In the genomic region with DNA sequence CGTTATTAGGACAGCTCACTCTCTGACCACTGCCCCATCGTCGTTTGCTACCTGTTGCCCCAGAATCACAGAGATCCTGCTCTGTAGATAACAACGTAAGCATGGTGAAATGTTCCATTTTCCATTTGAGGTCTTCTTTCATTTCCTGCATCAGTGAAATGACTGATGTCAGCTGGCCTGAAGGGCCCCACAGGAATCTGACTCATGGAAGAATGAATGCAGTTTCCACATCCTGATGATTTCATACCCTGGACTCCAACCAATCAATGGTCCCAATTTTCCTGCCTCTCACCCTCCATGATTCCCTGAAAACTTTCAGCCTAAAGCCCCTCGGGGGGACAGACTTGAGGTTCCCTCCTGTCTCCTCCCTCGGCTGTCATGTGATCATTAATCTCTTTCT, we compare ENCODE assay signal across 18 cellular contexts.
DNase-seq lines count a peak whose midpoint lies in the region; ATAC-seq and TF ChIP-seq lines count a peak whose summit lies in the region.
"Had no signal": no experiment of that assay in that cellular context is flagged by ENCODE, and none has a peak within 500 bp of the region (broad histone marks: within the 10 kb centered on the region; RNA-seq: fewer than 3 reads in every experiment).

No MANE protein-coding gene starts in this region.

- no peak overlapping the region for H3K56ac ChIP-seq in IMR-90 (ENCODE audit: extremely low read depth, insufficient read depth, low read length)

- H3K9me1 ChIP-seq in IMR-90 (ENCODE audit: insufficient read depth, low read length), result no peaks in the 10 kb centered on the region

- H2BK120ac ChIP-seq in IMR-90 (ENCODE audit: low read depth, low read length), result no peak overlapping the region

- no peak for TF ChIP-seq CTCF in IMR-90 (conservative IDR thresholded peaks at IDR 0.05; ENCODE audit: low read depth, low read length)
- TF ChIP-seq CTCF in osteoblast (IDR thresholded peaks at IDR 0.05; ENCODE audit: extremely low read depth, low read depth, low read length), result no peak
- TF ChIP-seq CTCF in GM10266 (IDR thresholded peaks at IDR 0.05; ENCODE audit: control insufficient read depth, insufficient read depth, low read depth, missing control alignments), result no peak

- H3K27me3 ChIP-seq in IMR-90 (ENCODE audit: control insufficient read depth, insufficient read depth, low read length) (no peaks in the 10 kb centered on the region), osteoblast (ENCODE audit: insufficient read depth, low read length) (no peaks in the 10 kb centered on the region)
- H3K27me3 ChIP-seq: body of pancreas, tibial nerve had no signal

- H4K5ac ChIP-seq in IMR-90 (ENCODE audit: low read depth, low read length), result no peak overlapping the region

- CTCF ChIA-PET in IMR-90 (lab: Yijun Ruan, JAX), result no interaction called here

- POLR2A ChIA-PET in IMR-90 (lab: Charles Lee; ENCODE audit: unreplicated experiment), result no interaction called here

- H3K18ac ChIP-seq in IMR-90 (ENCODE audit: low read depth, low read length), result no peak overlapping the region

- no peak overlapping the region for H3K4me2 ChIP-seq in IMR-90 (ENCODE audit: low read depth, low read length)
- H3K4me2 ChIP-seq in osteoblast (ENCODE audit: insufficient read depth, low read length), result no peak overlapping the region

- H3K9me3 ChIP-seq in IMR-90 (ENCODE audit: control insufficient read depth, insufficient read depth, low read length), result peaks cover 16% of the 10 kb centered on the region
- no peaks in the 10 kb centered on the region for H3K9me3 ChIP-seq in osteoblast (ENCODE audit: low read depth, low read length)
- H3K9me3 ChIP-seq: body of pancreas had no signal

- no peak overlapping the region for H4K91ac ChIP-seq in IMR-90 (ENCODE audit: insufficient read depth, low read depth, low read length)

- DNase-seq in Daoy (ENCODE audit: low read depth), result peak; percentile 75
- peak; percentile 43 for DNase-seq in IMR-90
- DNase-seq in dermis blood vessel endothelial cell, result peak; percentile 9
- DNase-seq in osteoblast (ENCODE audit: insufficient read length, low spot score, missing footprints), result no peak
- DNase-seq in GM10266 (ENCODE audit: extremely low spot score), result no peak
- DNase-seq in activated CD4-positive, CD25-positive, alpha-beta regulatory T cell treated with anti-CD3 and anti-CD28 coated beads, Interleukin-2, amount 50 U/mL, for 72 hours, result no peak
- DNase-seq: activated naive CD4-positive, alpha-beta T cell treated with Interleukin-2 at 50 U/mL for 16 hours; body of pancreas; CD4-positive, alpha-beta T cell; DMS79; Kasumi-1; NCI-H1694; posterior cingulate gyrus; spleen had no signal

- H2AFZ ChIP-seq in IMR-90 (replicated peaks; ENCODE audit: low read length, poor library complexity) (no peak overlapping the region), osteoblast (ENCODE audit: low read length) (peak overlapping the region; percentile 21)

- no peak overlapping the region for H2AK5ac ChIP-seq in IMR-90 (ENCODE audit: low read depth, low read length)

- H3K23ac ChIP-seq in IMR-90 (ENCODE audit: low read depth, low read length), result no peak overlapping the region

- H3K4me3 ChIP-seq in IMR-90 (ENCODE audit: insufficient read depth, low read depth, low read length), result no peak overlapping the region
- no peak overlapping the region for H3K4me3 ChIP-seq in osteoblast (ENCODE audit: insufficient read depth, low read length)
- H3K4me3 ChIP-seq: body of pancreas, spleen, tibial nerve had no signal

- ATAC-seq in IMR-90 (ENCODE audit: low read depth), result no peak
- ATAC-seq in HG03175 (IDR thresholded peaks at IDR 0.05; ENCODE audit: unreplicated experiment), result no peak
- ATAC-seq: activated CD4-positive, CD25-positive, alpha-beta regulatory T cell treated with anti-CD3 and anti-CD28 coated beads, Interleukin-2, amount 50 U/mL, for 24 hours; body of pancreas; stimulated activated memory B cell treated with anti-CD40 and anti-IgM and Interleukin-4, amounts not matched to agents 10 μg/mL and 1 μg/mL and 100 μg/mL, for 72 hours had no signal

- 60% methylated on average over 1 of the region's 6 CpGs; no CpG with 5 or more reads in 1 of the 2 experiments for WGBS in IMR-90 (ENCODE audit: extremely low coverage in 2 of 2, insufficient read length in 1 of 2), 2 experiments

- no peak overlapping the region for H2BK5ac ChIP-seq in IMR-90 (ENCODE audit: low read depth, low read length, poor library complexity, severe bottlenecking)

- H3K14ac ChIP-seq in IMR-90 (replicated peaks; ENCODE audit: low read depth, low read length), result no peak overlapping the region

- H3K36me3 ChIP-seq in IMR-90 (ENCODE audit: control insufficient read depth, insufficient read depth, low read length) (no peaks in the 10 kb centered on the region), osteoblast (ENCODE audit: insufficient read depth, low read length) (no peaks in the 10 kb centered on the region)
- H3K36me3 ChIP-seq: spleen, tibial nerve had no signal

- H4K8ac ChIP-seq in IMR-90 (ENCODE audit: low read depth in 2 of 2, low read length in 2 of 2), result no peak overlapping the region

- H3K9ac ChIP-seq in IMR-90 (ENCODE audit: low read depth, low read length), result no peak overlapping the region

- no peaks in the 10 kb centered on the region for H3K4me1 ChIP-seq in IMR-90 (ENCODE audit: control insufficient read depth, insufficient read depth, low read length)
- no peaks in the 10 kb centered on the region for H3K4me1 ChIP-seq in osteoblast (ENCODE audit: insufficient read depth, low read length)
- H3K4me1 ChIP-seq: body of pancreas, spleen, tibial nerve had no signal

- no peaks in the 10 kb centered on the region for H3K79me1 ChIP-seq in IMR-90 (ENCODE audit: low read depth in 1 of 2, low read length in 2 of 2)

- no peak overlapping the region for H2BK15ac ChIP-seq in IMR-90 (ENCODE audit: low read depth, low read length)

- no peak for TF ChIP-seq RAD21 in IMR-90 (IDR thresholded peaks at IDR 0.05; ENCODE audit: low read length)

- no peak overlapping the region for H3K4ac ChIP-seq in IMR-90 (ENCODE audit: low read depth, low read length)

- dilution Hi-C loops in IMR-90 (cut with HindIII; ENCODE audit: low sequenced_read_pairs, unreplicated experiment), result no loop called here

- H2AK9ac ChIP-seq in IMR-90 (replicated peaks; ENCODE audit: low read depth, low read length, poor library complexity), result no peak overlapping the region

- H3K27ac ChIP-seq in IMR-90 (ENCODE audit: insufficient read depth, low read length), result no peak overlapping the region
- H3K27ac ChIP-seq in osteoblast (ENCODE audit: low read depth, low read length), result no peak overlapping the region
- H3K27ac ChIP-seq: body of pancreas, spleen, tibial nerve had no signal

- in situ Hi-C loops in IMR-90 (cut with MboI; ENCODE audit: low sequenced_read_pairs), result no loop called here

- intact Hi-C loops in IMR-90 (cut with micrococcal nuclease), result no loop called here

- no peaks in the 10 kb centered on the region for H3K79me2 ChIP-seq in osteoblast (ENCODE audit: insufficient read depth, low read length)

- BruUV-seq in IMR-90 (replicated peaks; lab: Mats Ljungman, UMichigan), result no TSS peak

- no peak overlapping the region for H2BK20ac ChIP-seq in IMR-90 (ENCODE audit: low read depth, low read length)

- TF ChIP-seq POLR2A in IMR-90 (IDR thresholded peaks at IDR 0.05; ENCODE audit: low read depth, low read length), result no peak

- H4K20me1 ChIP-seq in IMR-90 (ENCODE audit: insufficient read depth, low read length) (no peaks in the 10 kb centered on the region), osteoblast (ENCODE audit: insufficient read depth, low read length) (no peaks in the 10 kb centered on the region)

TF ChIP-seq in IMR-90, 13 proteins besides CTCF, POLR2A, EP300 and RAD21:
- TF ChIP-seq CEBPB (IDR thresholded peaks at IDR 0.05; ENCODE audit: low read depth, low read length) (no peak), NFE2L2 (IDR thresholded peaks at IDR 0.05; ENCODE audit: low read depth, low read length) (no peak), MAFK (IDR thresholded peaks at IDR 0.05; ENCODE audit: low read depth, low read length) (no peak), RCOR1 (IDR thresholded peaks at IDR 0.05; ENCODE audit: insufficient replicate concordance, low read length) (no peak)

Comparison
In these comparisons a context has a peak if more than half of its experiments do, and no peak if none do; other contexts are left out.
1. DNase-seq: peak in Daoy (single experiment), IMR-90 (single experiment) and dermis blood vessel endothelial cell (single experiment); none in osteoblast (single experiment), GM10266 (single experiment) and activated CD4-positive, CD25-positive, alpha-beta regulatory T cell treated with anti-CD3 and anti-CD28 coated beads, Interleukin-2, amount 50 U/mL, for 72 hours (single experiment).